In genomic region chr21:44522753-44523204, GRCh38 we compare ENCODE assay signal across 38 cellular contexts. TPM values are rescaled to one million over a fixed set of nuclear protein-coding genes. Genes with fewer than 3 reads are reported as not detected.
"Had no signal": no experiment of that assay in that cellular context is flagged by ENCODE, and none has a peak within 500 bp of the region (broad histone marks: within the 10 kb centered on the region; RNA-seq: fewer than 3 reads in every experiment).

No MANE protein-coding gene starts in this region.

- FAIRE-seq: endothelial cell of umbilical vein, keratinocyte, TTC549 had no signal

- DNase-seq: activated CD4-positive, alpha-beta T cell treated with anti-CD3 and anti-CD28 coated beads for 48 hours; activated CD8-positive, alpha-beta T cell treated with anti-CD3 and anti-CD28 coated beads for 36 hours; activated gamma-delta T cell treated with Interleukin-2 at 50 U/mL for 16 hours; activated naive CD8-positive, alpha-beta T cell treated with anti-CD3 and anti-CD28 coated beads for 36 hours; activated T-cell treated with anti-CD3 and anti-CD28 coated beads, Interleukin-2, amount 50 U/mL, for 4 hours; hippocampal formation; stimulated activated CD4-positive, alpha-beta T cell treated with anti-CD3 and anti-CD28 coated beads, Interleukin-12 subunit alpha, Interleukin-12 subunit beta, amount 100 ng/mL, for 4 hours; stimulated activated CD4-positive, alpha-beta T cell treated with anti-CD3 and anti-CD28 coated beads, Interleukin-4, amount 100 ng/mL, for 1 hour; stimulated activated naive CD8-positive, alpha-beta T cell treated with anti-CD3 and anti-CD28 coated beads, Interleukin-15, Interleukin-2, amounts not matched to agents 100 U/mL and 50 U/mL, for 24 hours; T-helper 9 cell had no signal

- H3K27ac ChIP-seq: adrenal gland, body of pancreas, cardiac muscle cell, gastroesophageal sphincter, neutrophil, right lobe of liver, thoracic aorta, uterus, VCaP had no signal

- H3K4me1 Mint-ChIP-seq: activated naive CD8-positive, alpha-beta T cell treated with anti-CD3 and anti-CD28 coated beads for 36 hours; activated T-helper 17 cell treated with anti-CD3 and anti-CD28 coated beads, Interleukin-2, amount 50 U/mL, for 72 hours; nephron had no signal

- H3K27me3 ChIP-seq: adrenal gland, body of pancreas, cardiac muscle cell, neutrophil, right lobe of liver, uterus had no signal

- H3K27ac Mint-ChIP-seq: activated CD8-positive, alpha-beta T cell treated with anti-CD3 and anti-CD28 coated beads for 36 hours; activated naive CD8-positive, alpha-beta T cell treated with anti-CD3 and anti-CD28 coated beads for 36 hours; activated T-helper 17 cell treated with anti-CD3 and anti-CD28 coated beads, Interleukin-2, amount 50 U/mL, for 72 hours; nephron; type B pancreatic cell had no signal

- H3K9me3 Mint-ChIP-seq: activated CD8-positive, alpha-beta T cell treated with anti-CD3 and anti-CD28 coated beads for 36 hours; activated naive CD8-positive, alpha-beta T cell treated with anti-CD3 and anti-CD28 coated beads for 36 hours; activated T-cell treated with anti-CD3 and anti-CD28 coated beads, Interleukin-2, amount 50 U/mL, for 4 hours; nephron had no signal

- ATAC-seq: activated CD8-positive, alpha-beta T cell treated with anti-CD3 and anti-CD28 coated beads for 36 hours; activated T-cell treated with anti-CD3 and anti-CD28 coated beads, Interleukin-2, amount 50 U/mL, for 4 hours; body of pancreas; gastroesophageal sphincter; left cardiac atrium; left ventricle myocardium superior; stimulated activated naive CD8-positive, alpha-beta T cell treated with anti-CD3 and anti-CD28 coated beads, Interleukin-15, Interleukin-2, amounts not matched to agents 100 U/mL and 50 U/mL, for 24 hours had no signal

- H3K9me3 ChIP-seq: adrenal gland, body of pancreas, gastroesophageal sphincter, neutrophil, right lobe of liver, thoracic aorta, uterus had no signal

- H3K36me3 Mint-ChIP-seq: activated naive CD8-positive, alpha-beta T cell treated with anti-CD3 and anti-CD28 coated beads for 36 hours; type B pancreatic cell had no signal

- H3K4me1 ChIP-seq: adrenal gland, body of pancreas, gastroesophageal sphincter, right lobe of liver, uterus had no signal

- H3K36me3 ChIP-seq: adrenal gland, cardiac muscle cell, gastroesophageal sphincter, neutrophil, right lobe of liver, thoracic aorta, uterus had no signal

- H3K4me3 Mint-ChIP-seq: activated CD8-positive, alpha-beta T cell treated with anti-CD3 and anti-CD28 coated beads for 36 hours; activated naive CD8-positive, alpha-beta T cell treated with anti-CD3 and anti-CD28 coated beads for 36 hours; activated T-cell treated with anti-CD3 and anti-CD28 coated beads, Interleukin-2, amount 50 U/mL, for 4 hours; activated T-helper 17 cell treated with anti-CD3 and anti-CD28 coated beads, Interleukin-2, amount 50 U/mL, for 72 hours; nephron; type B pancreatic cell had no signal

- H3K4me3 ChIP-seq: adrenal gland, body of pancreas, cardiac muscle cell, gastroesophageal sphincter, right lobe of liver, thoracic aorta, uterus had no signal

- H3K27me3 Mint-ChIP-seq: activated CD8-positive, alpha-beta T cell treated with anti-CD3 and anti-CD28 coated beads for 36 hours; activated naive CD8-positive, alpha-beta T cell treated with anti-CD3 and anti-CD28 coated beads for 36 hours; activated T-helper 17 cell treated with anti-CD3 and anti-CD28 coated beads, Interleukin-2, amount 50 U/mL, for 72 hours; type B pancreatic cell had no signal

RNA-seq across cellular contexts. Expression of gene KRTAP10-1, which starts 17.2 kb away (rescaled TPM):
- total RNA-seq: activated CD8-positive, alpha-beta T cell treated with anti-CD3 and anti-CD28 coated beads for 36 hours; activated naive CD8-positive, alpha-beta T cell treated with anti-CD3 and anti-CD28 coated beads for 36 hours; activated T-cell treated with anti-CD3 and anti-CD28 coated beads, Interleukin-2, amount 50 U/mL, for 4 hours; activated T-helper 17 cell treated with anti-CD3 and anti-CD28 coated beads, Interleukin-2, amount 50 U/mL, for 72 hours; adrenal gland; aorta; body of pancreas; cardiac muscle cell; chondrocyte; endothelial cell of umbilical vein; fibroblast of lung; fibroblast of villous mesenchyme; gastroesophageal sphincter; left cardiac atrium; left ventricle myocardium superior; lung microvascular endothelial cell; mucosa of gallbladder; osteocyte; posterior vena cava; renal cortical epithelial cell; right lobe of liver; skeletal muscle tissue; thoracic aorta; uterus had no signal
- polyA plus RNA-seq: adrenal gland, aorta, cardiac muscle cell, endothelial cell of umbilical vein, esophagus, fibroblast of lung, keratinocyte had no signal

RNA-seq across cellular contexts. Expression of gene KRTAP10-2, which starts 28.5 kb away (rescaled TPM):
- total RNA-seq: activated CD8-positive, alpha-beta T cell treated with anti-CD3 and anti-CD28 coated beads for 36 hours; activated naive CD8-positive, alpha-beta T cell treated with anti-CD3 and anti-CD28 coated beads for 36 hours; activated T-cell treated with anti-CD3 and anti-CD28 coated beads, Interleukin-2, amount 50 U/mL, for 4 hours; activated T-helper 17 cell treated with anti-CD3 and anti-CD28 coated beads, Interleukin-2, amount 50 U/mL, for 72 hours; adrenal gland; aorta; body of pancreas; cardiac muscle cell; chondrocyte; endothelial cell of umbilical vein; fibroblast of lung; fibroblast of villous mesenchyme; gastroesophageal sphincter; left cardiac atrium; left ventricle myocardium superior; lung microvascular endothelial cell; mucosa of gallbladder; osteocyte; posterior vena cava; renal cortical epithelial cell; right lobe of liver; skeletal muscle tissue; thoracic aorta; uterus had no signal
- polyA plus RNA-seq: adrenal gland, aorta, endothelial cell of umbilical vein, esophagus, fibroblast of lung, keratinocyte had no signal

RNA-seq across cellular contexts. Expression of gene KRTAP10-3, which starts 35.8 kb away (rescaled TPM):
- total RNA-seq: activated CD8-positive, alpha-beta T cell treated with anti-CD3 and anti-CD28 coated beads for 36 hours; activated naive CD8-positive, alpha-beta T cell treated with anti-CD3 and anti-CD28 coated beads for 36 hours; activated T-cell treated with anti-CD3 and anti-CD28 coated beads, Interleukin-2, amount 50 U/mL, for 4 hours; activated T-helper 17 cell treated with anti-CD3 and anti-CD28 coated beads, Interleukin-2, amount 50 U/mL, for 72 hours; adrenal gland; aorta; body of pancreas; cardiac muscle cell; chondrocyte; endothelial cell of umbilical vein; fibroblast of lung; fibroblast of villous mesenchyme; gastroesophageal sphincter; left cardiac atrium; left ventricle myocardium superior; lung microvascular endothelial cell; mucosa of gallbladder; osteocyte; posterior vena cava; renal cortical epithelial cell; right lobe of liver; skeletal muscle tissue; thoracic aorta; uterus had no signal
- polyA plus RNA-seq: adrenal gland, aorta, cardiac muscle cell, endothelial cell of umbilical vein, esophagus, fibroblast of lung, keratinocyte had no signal

RNA-seq across cellular contexts. Expression of gene KRTAP10-4, which starts 50.8 kb away (rescaled TPM):
- total RNA-seq: activated CD8-positive, alpha-beta T cell treated with anti-CD3 and anti-CD28 coated beads for 36 hours; activated naive CD8-positive, alpha-beta T cell treated with anti-CD3 and anti-CD28 coated beads for 36 hours; activated T-cell treated with anti-CD3 and anti-CD28 coated beads, Interleukin-2, amount 50 U/mL, for 4 hours; activated T-helper 17 cell treated with anti-CD3 and anti-CD28 coated beads, Interleukin-2, amount 50 U/mL, for 72 hours; adrenal gland; aorta; body of pancreas; cardiac muscle cell; chondrocyte; endothelial cell of umbilical vein; fibroblast of lung; fibroblast of villous mesenchyme; gastroesophageal sphincter; left cardiac atrium; left ventricle myocardium superior; lung microvascular endothelial cell; mucosa of gallbladder; osteocyte; posterior vena cava; renal cortical epithelial cell; right lobe of liver; skeletal muscle tissue; thoracic aorta; uterus had no signal
- polyA plus RNA-seq: adrenal gland, aorta, endothelial cell of umbilical vein, esophagus, fibroblast of lung, keratinocyte had no signal

RNA-seq across cellular contexts. Expression of gene KRTAP10-5, which starts 57.6 kb away (rescaled TPM):
- total RNA-seq: activated CD8-positive, alpha-beta T cell treated with anti-CD3 and anti-CD28 coated beads for 36 hours; activated naive CD8-positive, alpha-beta T cell treated with anti-CD3 and anti-CD28 coated beads for 36 hours; activated T-cell treated with anti-CD3 and anti-CD28 coated beads, Interleukin-2, amount 50 U/mL, for 4 hours; activated T-helper 17 cell treated with anti-CD3 and anti-CD28 coated beads, Interleukin-2, amount 50 U/mL, for 72 hours; adrenal gland; aorta; body of pancreas; cardiac muscle cell; chondrocyte; endothelial cell of umbilical vein; fibroblast of lung; fibroblast of villous mesenchyme; gastroesophageal sphincter; left cardiac atrium; left ventricle myocardium superior; lung microvascular endothelial cell; mucosa of gallbladder; osteocyte; posterior vena cava; renal cortical epithelial cell; right lobe of liver; skeletal muscle tissue; thoracic aorta; uterus had no signal
- polyA plus RNA-seq: adrenal gland, aorta, cardiac muscle cell, endothelial cell of umbilical vein, esophagus, fibroblast of lung, keratinocyte had no signal
